Comparison of ENCODE assay signal across 11 cellular contexts in the genomic region with DNA sequence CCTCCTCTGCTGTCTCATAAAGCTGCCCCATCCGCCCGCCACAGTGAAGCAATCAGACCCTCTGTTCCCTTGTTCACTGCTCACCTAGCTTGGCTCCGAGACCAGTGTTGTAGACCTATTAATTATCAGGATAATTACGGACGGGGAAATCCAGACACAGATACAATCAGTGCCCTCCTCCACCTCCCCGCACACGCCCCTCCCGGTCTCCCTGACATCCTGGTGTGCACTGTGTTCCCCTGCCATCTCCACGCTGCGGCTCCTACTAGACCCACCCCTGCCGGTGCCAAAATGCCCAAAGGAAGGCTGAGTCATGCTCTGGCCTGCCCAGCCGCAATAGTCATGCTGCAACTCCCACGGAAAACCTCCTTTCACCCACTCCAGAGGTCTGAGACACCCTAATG.
DNase-seq lines count a peak whose midpoint lies in the region; ATAC-seq and TF ChIP-seq lines count a peak whose summit lies in the region.
"Had no signal": no experiment of that assay in that cellular context is flagged by ENCODE, and none has a peak within 500 bp of the region (broad histone marks: within the 10 kb centered on the region; RNA-seq: fewer than 3 reads in every experiment).

No MANE protein-coding gene starts in this region.

- DNase-seq in BE2C, result peak; percentile 84
- DNase-seq in M059J (ENCODE audit: low read depth), result peak; percentile 86
- DNase-seq in adrenal gland, result peak in 6 of 7 donors; percentile 9 to 74 (median 34)
- peak; percentile 38 for DNase-seq in left lobe of liver (ENCODE audit: low spot score)
- DNase-seq in transverse colon, result no peak
- no peak for DNase-seq in natural killer cell treated with Interleukin-12 subunit alpha and Interleukin-12 subunit beta and Interleukin-15 and Interleukin-18, amount 100 ng/mL, for 72 hours (ENCODE audit: low spot score)
- DNase-seq: activated effector memory CD4-positive, alpha-beta T cell treated with Interleukin-2 at 50 U/mL for 16 hours; Kasumi-1; stimulated activated CD4-positive, alpha-beta T cell treated with anti-CD3 and anti-CD28 coated beads, Interleukin-4, amount 100 ng/mL, for 4 hours had no signal

- peak overlapping the region; percentile 21; the same call in 1 of the 2 replicates for H3K4me3 ChIP-seq in BE2C (ENCODE audit: low read depth, low read length)
- no peak overlapping the region for H3K4me3 ChIP-seq in adrenal gland
- no peak overlapping the region for H3K4me3 ChIP-seq in transverse colon

- H3K9me3 ChIP-seq in BE2C (no peaks in the 10 kb centered on the region), adrenal gland (replicated peaks in 1 of 3) (no peaks in the 10 kb centered on the region), transverse colon (no peaks in the 10 kb centered on the region)

- H3K27ac Mint-ChIP-seq in natural killer cell treated with Interleukin-12 subunit alpha and Interleukin-12 subunit beta and Interleukin-15 and Interleukin-18, amount 100 ng/mL, for 72 hours, result no peak overlapping the region

- H3K27me3 Mint-ChIP-seq in natural killer cell treated with Interleukin-12 subunit alpha and Interleukin-12 subunit beta and Interleukin-15 and Interleukin-18, amount 100 ng/mL, for 72 hours, result peaks cover 33 to 52% of the 10 kb centered on the region in 2 donors

- no peaks in the 10 kb centered on the region for H3K4me1 Mint-ChIP-seq in natural killer cell treated with Interleukin-12 subunit alpha and Interleukin-12 subunit beta and Interleukin-15 and Interleukin-18, amount 100 ng/mL, for 72 hours (ENCODE audit: low read depth in 2 of 2)

- H3K27me3 ChIP-seq in BE2C (no peaks in the 10 kb centered on the region), adrenal gland (no peaks in the 10 kb centered on the region), transverse colon (peaks cover 6% of the 10 kb centered on the region)

- no peak for TF ChIP-seq POLR2A in adrenal gland (IDR thresholded peaks at IDR 0.05)
- TF ChIP-seq POLR2A in transverse colon (IDR thresholded peaks at IDR 0.05), result no peak

- H3K36me3 ChIP-seq in BE2C (no peaks in the 10 kb centered on the region), adrenal gland (replicated peaks in 1 of 2) (no peaks in the 10 kb centered on the region), transverse colon (no peaks in the 10 kb centered on the region)

- no peak overlapping the region for H3K4me3 Mint-ChIP-seq in natural killer cell treated with Interleukin-12 subunit alpha and Interleukin-12 subunit beta and Interleukin-15 and Interleukin-18, amount 100 ng/mL, for 72 hours

- H3K27ac ChIP-seq in adrenal gland, result no peak overlapping the region
- H3K27ac ChIP-seq in transverse colon, result no peak overlapping the region

- no peaks in the 10 kb centered on the region for H3K36me3 Mint-ChIP-seq in natural killer cell treated with Interleukin-12 subunit alpha and Interleukin-12 subunit beta and Interleukin-15 and Interleukin-18, amount 100 ng/mL, for 72 hours

- ATAC-seq in left lobe of liver (no peak), HG03108 (IDR thresholded peaks at IDR 0.05; ENCODE audit: unreplicated experiment) (no peak), HG03469 (IDR thresholded peaks at IDR 0.05; ENCODE audit: unreplicated experiment) (no peak)
- no peak for ATAC-seq in natural killer cell treated with Interleukin-12 subunit alpha and Interleukin-12 subunit beta and Interleukin-15 and Interleukin-18, amount 100 ng/mL, for 72 hours

- H3K4me1 ChIP-seq in BE2C (peaks cover 42% of the 10 kb centered on the region), adrenal gland (replicated peaks in 1 of 2) (peaks cover 9% of the 10 kb centered on the region in 2 donors), transverse colon (peaks cover 0 to 8% (median 7%) of the 10 kb centered on the region in 4 donors)

- intact Hi-C loops in adrenal gland (cut with DNase I), result no loop called here
- intact Hi-C loops in transverse colon (cut with DNase I; ENCODE audit: low total_unique reads), result no loop called here

- no peaks in the 10 kb centered on the region for H3K9me3 Mint-ChIP-seq in natural killer cell treated with Interleukin-12 subunit alpha and Interleukin-12 subunit beta and Interleukin-15 and Interleukin-18, amount 100 ng/mL, for 72 hours

- in situ Hi-C loops in transverse colon (cut with MboI; ENCODE audit: low pct_ligation_motif_present in 1 of 4, low pct_unique_long_range_greater_than_20kb in 1 of 4, low sequenced_read_pairs in 3 of 4), result no loop called here

- no peak for TF ChIP-seq EP300 in transverse colon (IDR thresholded peaks at IDR 0.05; ENCODE audit: low read depth)

- 50 to 65% (median 58%) methylated on average over 11 to 13 of the region's 13 CpGs for WGBS in adrenal gland, 4 donors
- 79 to 95% methylated on average over 4 to 13 of the region's 13 CpGs for WGBS in transverse colon (ENCODE audit: low coverage in 1 of 2), 2 donors

- no peak for TF ChIP-seq CTCF in BE2C (IDR thresholded peaks at IDR 0.05; ENCODE audit: low read depth, low read length)
- no peak for TF ChIP-seq CTCF in adrenal gland (IDR thresholded peaks at IDR 0.05)
- no peak for TF ChIP-seq CTCF in transverse colon (IDR thresholded peaks at IDR 0.05)

Comparison
In these comparisons a context has a peak if more than half of its experiments do, and no peak if none do; other contexts are left out.
1. DNase-seq: peak in BE2C (single experiment), M059J (single experiment), adrenal gland (6 of 7) and left lobe of liver (single experiment); none in transverse colon (single experiment) and natural killer cell treated with Interleukin-12 subunit alpha and Interleukin-12 subunit beta and Interleukin-15 and Interleukin-18, amount 100 ng/mL, for 72 hours (single experiment).